In genomic region chr10:130232361-130233360, GRCh38 we compare ENCODE assay signal across 15 cellular contexts.
"Had no signal": no experiment of that assay in that cellular context is flagged by ENCODE, and none has a peak within 500 bp of the region (broad histone marks: within the 10 kb centered on the region; RNA-seq: fewer than 3 reads in every experiment).

No MANE protein-coding gene starts in this region.

- H3K27ac ChIP-seq: adrenal gland, breast epithelium, epithelial cell of prostate, lower lobe of right lung, WERI-Rb-1 had no signal

- H3K4me1 Mint-ChIP-seq: natural killer cell; stimulated activated naive B cell treated with anti-CD40 and anti-IgM and Interleukin-4, amounts not matched to agents 10 μg/mL and 1 μg/mL and 100 μg/mL, for 72 hours had no signal

- H3K36me3 Mint-ChIP-seq: natural killer cell; stimulated activated naive B cell treated with anti-CD40 and anti-IgM and Interleukin-4, amounts not matched to agents 10 μg/mL and 1 μg/mL and 100 μg/mL, for 72 hours had no signal

- H3K4me1 ChIP-seq: adrenal gland, breast epithelium, lower lobe of right lung had no signal

- DNase-seq: activated CD4-positive, alpha-beta T cell treated with anti-CD3 and anti-CD28 coated beads, Interleukin-2, amount 50 U/mL, for 48 hours; activated effector memory CD4-positive, alpha-beta T cell treated with anti-CD3 and anti-CD28 coated beads, Interleukin-2, amount 50 U/mL, for 16 hours; activated naive CD4-positive, alpha-beta T cell treated with anti-CD3 and anti-CD28 coated beads, Interleukin-2, amount 50 U/mL, for 16 hours; activated T-cell treated with anti-CD3 and anti-CD28 coated beads, Interleukin-2, amount 50 U/mL, for 72 hours; foreskin fibroblast; left cardiac atrium; lower lobe of right lung; natural killer cell; stimulated activated naive B cell treated with anti-CD40 and anti-IgM and Interleukin-4, amounts not matched to agents 10 μg/mL and 1 μg/mL and 100 μg/mL, for 72 hours; SW 1271; T-helper 2 cell; WERI-Rb-1 had no signal

- H3K27ac Mint-ChIP-seq: activated T-cell treated with anti-CD3 and anti-CD28 coated beads, Interleukin-2, amount 50 U/mL, for 72 hours; natural killer cell; stimulated activated naive B cell treated with anti-CD40 and anti-IgM and Interleukin-4, amounts not matched to agents 10 μg/mL and 1 μg/mL and 100 μg/mL, for 72 hours had no signal

- H3K9me3 ChIP-seq: adrenal gland had no signal

- H3K9me3 Mint-ChIP-seq: natural killer cell had no signal

- H3K27me3 ChIP-seq: adrenal gland, breast epithelium had no signal

- H3K36me3 ChIP-seq: adrenal gland, breast epithelium, lower lobe of right lung, WERI-Rb-1 had no signal

- H3K4me3 Mint-ChIP-seq: activated T-cell treated with anti-CD3 and anti-CD28 coated beads, Interleukin-2, amount 50 U/mL, for 72 hours; natural killer cell; stimulated activated naive B cell treated with anti-CD40 and anti-IgM and Interleukin-4, amounts not matched to agents 10 μg/mL and 1 μg/mL and 100 μg/mL, for 72 hours had no signal

- H3K4me3 ChIP-seq: adrenal gland, breast epithelium, lower lobe of right lung had no signal

- ATAC-seq: activated T-cell treated with anti-CD3 and anti-CD28 coated beads, Interleukin-2, amount 50 U/mL, for 72 hours; left cardiac atrium; natural killer cell; stimulated activated naive B cell treated with anti-CD40 and anti-IgM and Interleukin-4, amounts not matched to agents 10 μg/mL and 1 μg/mL and 100 μg/mL, for 72 hours had no signal
